ENCODE assay signal across 16 cellular contexts in the genomic region with DNA sequence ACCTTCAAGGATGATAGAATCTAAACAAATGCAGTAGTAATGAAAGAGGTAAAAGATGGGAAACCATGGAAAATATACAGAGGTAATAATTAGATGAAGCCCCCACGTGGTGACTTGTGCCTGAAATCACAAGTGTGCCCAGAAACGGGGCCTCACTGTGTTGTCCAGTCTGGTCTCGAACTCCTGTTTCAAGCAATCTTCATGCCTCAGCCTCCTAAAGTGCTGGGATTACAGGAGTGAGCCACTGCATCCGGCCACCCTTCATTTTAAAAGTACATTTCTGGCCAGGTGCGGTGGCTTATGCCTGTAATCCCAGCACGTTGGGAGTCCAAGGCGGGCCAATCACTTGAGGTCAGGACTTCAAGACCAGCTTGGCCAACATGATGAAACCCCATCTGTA. TPM values are rescaled to one million over a fixed set of nuclear protein-coding genes. Genes with fewer than 3 reads are reported as not detected.
DNase-seq lines count a peak whose midpoint lies in the region; ATAC-seq and TF ChIP-seq lines count a peak whose summit lies in the region.
"Had no signal": no experiment of that assay in that cellular context is flagged by ENCODE, and none has a peak within 500 bp of the region (broad histone marks: within the 10 kb centered on the region; RNA-seq: fewer than 3 reads in every experiment).

No MANE protein-coding gene starts in this region.

- H3K9me2 ChIP-seq in OCI-LY7 (ENCODE audit: insufficient read depth, low read length) = no peaks in the 10 kb centered on the region

- no peaks in the 10 kb centered on the region for H3K36me3 ChIP-seq in OCI-LY7 (ENCODE audit: insufficient read depth, low read length)
- H3K36me3 ChIP-seq: BE2C had no signal

- H3K4me1 Mint-ChIP-seq in activated naive CD8-positive, alpha-beta T cell (ENCODE audit: low read depth) = peaks cover 10% of the 10 kb centered on the region
- peaks cover 23% of the 10 kb centered on the region for H3K4me1 Mint-ChIP-seq in activated naive CD8-positive, alpha-beta T cell treated with anti-CD3 and anti-CD28 coated beads, Interleukin-2, amount 50 U/mL, for 24 hours
- H3K4me1 Mint-ChIP-seq in nephron = peaks cover 15% of the 10 kb centered on the region
- H3K4me1 Mint-ChIP-seq: GM23338 had no signal

- H3K36me3 Mint-ChIP-seq in activated naive CD8-positive, alpha-beta T cell = no peaks in the 10 kb centered on the region
- peaks cover 5% of the 10 kb centered on the region for H3K36me3 Mint-ChIP-seq in activated naive CD8-positive, alpha-beta T cell treated with anti-CD3 and anti-CD28 coated beads, Interleukin-2, amount 50 U/mL, for 24 hours (ENCODE audit: low read depth)
- no peaks in the 10 kb centered on the region for H3K36me3 Mint-ChIP-seq in nephron (ENCODE audit: low read depth)

- peaks cover 12% of the 10 kb centered on the region; the same call in 1 of the 2 replicates for H3K79me2 ChIP-seq in OCI-LY7 (ENCODE audit: insufficient read depth, low read depth, low read length)

- H3K27ac ChIP-seq in OCI-LY7 (ENCODE audit: low read depth, low read length, poor library complexity, severe bottlenecking) = no peak overlapping the region

- POLR2A ChIA-PET in OCI-LY7 (lab: Charles Lee) = interaction anchor here (0.6 to 1.7 kb wide), 4 partner anchors 14 to 128 kb away, joined by 3 to 5 read pairs (median 4); no protein-coding TSS in a partner anchor

- no peak overlapping the region for H3K4me3 Mint-ChIP-seq in activated naive CD8-positive, alpha-beta T cell
- no peak overlapping the region for H3K4me3 Mint-ChIP-seq in activated naive CD8-positive, alpha-beta T cell treated with anti-CD3 and anti-CD28 coated beads, Interleukin-2, amount 50 U/mL, for 24 hours
- peak overlapping the region; percentile 25 to 35 (median 28) for H3K4me3 Mint-ChIP-seq in nephron
- H3K4me3 Mint-ChIP-seq: CD4-positive, alpha-beta memory T cell had no signal

- ATAC-seq in activated naive CD8-positive, alpha-beta T cell treated with anti-CD3 and anti-CD28 coated beads, Interleukin-2, amount 50 U/mL, for 24 hours = no peak
- ATAC-seq in HG03354 (IDR thresholded peaks at IDR 0.05; ENCODE audit: poor library complexity, severe bottlenecking, unreplicated experiment) = no peak
- ATAC-seq: GM23338 had no signal

- no TSS peak for BruUV-seq in OCI-LY7 (replicated peaks; lab: Mats Ljungman, UMichigan)

- intact Hi-C loops in OCI-LY7 (cut with micrococcal nuclease; ENCODE audit: unreplicated experiment) = no loop called here

- no peak for DNase-seq in activated naive CD8-positive, alpha-beta T cell treated with anti-CD3 and anti-CD28 coated beads, Interleukin-2, amount 50 U/mL, for 24 hours
- DNase-seq in OCI-LY7 (ENCODE audit: low spot score) (no peak), SW480 (ENCODE audit: low spot score) (no peak)
- DNase-seq: BE2C; CD4-positive, alpha-beta memory T cell; EL; HCEC 1CT; KBM-7; NCI-H1105 treated with DMSO at 0.1 percent for 48 hours; NCI-H1694; NCI-H2081 treated with DMSO at 0.1 percent for 48 hours; Right ventricle myocardium superior had no signal

- H3K4me1 ChIP-seq in OCI-LY7 (ENCODE audit: insufficient read depth, low read length, poor library complexity, severe bottlenecking) = peaks cover 14% of the 10 kb centered on the region
- H3K4me1 ChIP-seq: BE2C had no signal

- TF ChIP-seq CTCF in OCI-LY7 (conservative IDR thresholded peaks at IDR 0.05; ENCODE audit: low read length) = no peak
- no peak for TF ChIP-seq CTCF in nephron (IDR thresholded peaks at IDR 0.05; ENCODE audit: unreplicated experiment in 3 of 3)

- no peaks in the 10 kb centered on the region for H3K9me3 Mint-ChIP-seq in activated naive CD8-positive, alpha-beta T cell (ENCODE audit: low read depth)
- H3K9me3 Mint-ChIP-seq in activated naive CD8-positive, alpha-beta T cell treated with anti-CD3 and anti-CD28 coated beads, Interleukin-2, amount 50 U/mL, for 24 hours = no peaks in the 10 kb centered on the region
- H3K9me3 Mint-ChIP-seq in nephron = no peaks in the 10 kb centered on the region
- H3K9me3 Mint-ChIP-seq: CD4-positive, alpha-beta memory T cell; GM23338 had no signal

- H2AFZ ChIP-seq in OCI-LY7 (ENCODE audit: low read length) = no peak overlapping the region
- H2AFZ ChIP-seq: GM23338 had no signal

- no peak overlapping the region for H3K4me3 ChIP-seq in OCI-LY7 (ENCODE audit: low read depth, low read length, poor library complexity, severe bottlenecking)
- H3K4me3 ChIP-seq: GM23338 had no signal

- no peaks in the 10 kb centered on the region for H4K20me1 ChIP-seq in OCI-LY7 (ENCODE audit: insufficient read depth, low read length)

- CTCF ChIA-PET in OCI-LY7 (lab: Charles Lee; ENCODE audit: unreplicated experiment) = no interaction called here

- no peaks in the 10 kb centered on the region for H3K27me3 Mint-ChIP-seq in activated naive CD8-positive, alpha-beta T cell
- no peaks in the 10 kb centered on the region for H3K27me3 Mint-ChIP-seq in activated naive CD8-positive, alpha-beta T cell treated with anti-CD3 and anti-CD28 coated beads, Interleukin-2, amount 50 U/mL, for 24 hours
- peaks cover 4% of the 10 kb centered on the region for H3K27me3 Mint-ChIP-seq in nephron (ENCODE audit: low read depth)
- H3K27me3 Mint-ChIP-seq: CD4-positive, alpha-beta memory T cell had no signal

- no peaks in the 10 kb centered on the region for H3K9me3 ChIP-seq in OCI-LY7 (ENCODE audit: low read length)
- H3K9me3 ChIP-seq: BE2C had no signal

- H3K4me2 ChIP-seq in OCI-LY7 (ENCODE audit: low read length) = peak overlapping the region; percentile 90; the same call in 1 of the 2 replicates
- H3K4me2 ChIP-seq: GM23338 had no signal

- peak overlapping the region; percentile 1 for H3K27ac Mint-ChIP-seq in activated naive CD8-positive, alpha-beta T cell
- no peak overlapping the region for H3K27ac Mint-ChIP-seq in activated naive CD8-positive, alpha-beta T cell treated with anti-CD3 and anti-CD28 coated beads, Interleukin-2, amount 50 U/mL, for 24 hours
- H3K27ac Mint-ChIP-seq in nephron = no peak overlapping the region
- H3K27ac Mint-ChIP-seq: GM23338 had no signal

RNA-seq across cellular contexts. Expression of a gene that starts 14.2 kb away (rescaled TPM):
- total RNA-seq in OCI-LY7 (2014; rRNA removed; shearing (Covaris generic)) = 33.2 and 35.2 TPM in 2 replicates
- total RNA-seq in OCI-LY7 (2022) = 75.5 and 81.4 TPM in 2 replicates

RNA-seq across cellular contexts. Expression of a gene that starts 21.6 kb away (rescaled TPM):
- total RNA-seq in OCI-LY7 (2014; rRNA removed; shearing (Covaris generic)) = 31.8 and 36.8 TPM in 2 replicates
- total RNA-seq in OCI-LY7 (2022) = 89.8 and 97.5 TPM in 2 replicates

RNA-seq across cellular contexts. Expression of a gene that starts 26.4 kb away (rescaled TPM):
- 13.1 and 15.0 TPM in 2 replicates for total RNA-seq in OCI-LY7 (2014; rRNA removed; shearing (Covaris generic))
- total RNA-seq in OCI-LY7 (2022) = 15.5 and 16.7 TPM in 2 replicates

RNA-seq across cellular contexts. Expression of a gene that starts 51.1 kb away (rescaled TPM):
- total RNA-seq in OCI-LY7 (2014; rRNA removed; shearing (Covaris generic)) = 6.8 and 9.3 TPM in 2 replicates
- 4.1 and 4.6 TPM in 2 replicates for total RNA-seq in OCI-LY7 (2022)

Comparison
In these comparisons a context has a peak if more than half of its experiments do, and no peak if none do; other contexts are left out.
1. H3K4me3 Mint-ChIP-seq: peak in nephron (3 of 3); none in activated naive CD8-positive, alpha-beta T cell (single experiment) and activated naive CD8-positive, alpha-beta T cell treated with anti-CD3 and anti-CD28 coated beads, Interleukin-2, amount 50 U/mL, for 24 hours (single experiment).